24 cellular contexts compared by ENCODE assay signal in the genomic region with DNA sequence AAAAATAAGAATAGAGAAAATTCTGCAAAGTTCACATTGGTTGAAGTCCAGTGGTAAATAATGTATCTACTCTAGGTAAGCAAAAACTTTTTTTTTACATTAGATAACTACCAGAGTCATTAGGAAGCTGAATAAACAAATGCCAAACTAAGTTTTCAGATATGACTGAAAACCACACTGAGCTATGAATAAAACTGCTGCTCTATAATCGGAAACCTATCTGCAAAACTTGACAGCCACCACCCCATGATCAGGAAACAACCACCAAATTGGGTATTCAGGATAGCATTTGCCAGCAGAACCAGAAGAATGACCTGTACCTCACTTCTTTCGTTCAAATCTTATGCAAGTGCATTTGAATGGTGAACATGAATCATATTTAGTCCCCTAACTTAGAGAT.
DNase-seq lines count a peak whose midpoint lies in the region; ATAC-seq and TF ChIP-seq lines count a peak whose summit lies in the region.
"Had no signal": no experiment of that assay in that cellular context is flagged by ENCODE, and none has a peak within 500 bp of the region (broad histone marks: within the 10 kb centered on the region; RNA-seq: fewer than 3 reads in every experiment).

No MANE protein-coding gene starts in this region.

- no peak for DNase-seq in foreskin keratinocyte
- DNase-seq in OCI-M1 (lab: John Stamatoyannopoulos, UW), result no peak
- DNase-seq in Ammon's horn (ENCODE audit: low spot score), result no peak
- DNase-seq in NCI-H2029 treated with DMSO at 0.1 percent for 48 hours (lab: John Stamatoyannopoulos, UW), result no peak
- DNase-seq: activated CD4-positive, alpha-beta memory T cell treated with anti-CD3 and anti-CD28 coated beads, Interleukin-2, amount 10 ng/mL, durations not matched to agents 7 days and 5 days; activated naive CD4-positive, alpha-beta T cell treated with anti-CD3 and anti-CD28 coated beads for 36 hours; activated T-cell treated with anti-CD3 and anti-CD28 coated beads, Interleukin-2, amount 50 U/mL, for 1 hour; cerebellar nuclear complex; COR-L47; effector memory CD4-positive, alpha-beta T cell; EL; IMR-90; left ventricle myocardium inferior; mucosa of descending colon; NCI-H187; NCI-H446; stimulated activated CD8-positive, alpha-beta memory T cell treated with anti-CD3 and anti-CD28 coated beads, Interleukin-4, amount 100 ng/mL, for 48 hours had no signal

- H3K4me1 ChIP-seq in foreskin keratinocyte, result peaks cover 21% of the 10 kb centered on the region
- H3K4me1 ChIP-seq: ascending aorta, left ventricle myocardium inferior, neural progenitor cell had no signal

- peak overlapping the region; percentile 94 for H3K27ac ChIP-seq in foreskin keratinocyte
- H3K27ac ChIP-seq: ascending aorta, HL-60, left ventricle myocardium inferior, neural progenitor cell had no signal

- ATAC-seq in GM18867 (IDR thresholded peaks at IDR 0.05; ENCODE audit: unreplicated experiment) (peak; percentile 59), GM21619 (IDR thresholded peaks at IDR 0.05; ENCODE audit: unreplicated experiment) (peak; percentile 45), HG03175 (IDR thresholded peaks at IDR 0.05; ENCODE audit: unreplicated experiment) (peak; percentile 37), foreskin keratinocyte (no peak), esophagus mucosa (no peak)
- ATAC-seq: mucosa of descending colon had no signal

- no peaks in the 10 kb centered on the region for H3K27me3 ChIP-seq in foreskin keratinocyte
- H3K27me3 ChIP-seq: ascending aorta, neural progenitor cell had no signal

- no peak for TF ChIP-seq CTCF in foreskin keratinocyte (conservative IDR thresholded peaks at IDR 0.05)

Comparison
In these comparisons a context has a peak if more than half of its experiments do, and no peak if none do; other contexts are left out.
1. ATAC-seq: peak in GM18867 (single experiment), GM21619 (single experiment) and HG03175 (single experiment); none in foreskin keratinocyte (single experiment) and esophagus mucosa (single experiment).